In the genomic region with DNA sequence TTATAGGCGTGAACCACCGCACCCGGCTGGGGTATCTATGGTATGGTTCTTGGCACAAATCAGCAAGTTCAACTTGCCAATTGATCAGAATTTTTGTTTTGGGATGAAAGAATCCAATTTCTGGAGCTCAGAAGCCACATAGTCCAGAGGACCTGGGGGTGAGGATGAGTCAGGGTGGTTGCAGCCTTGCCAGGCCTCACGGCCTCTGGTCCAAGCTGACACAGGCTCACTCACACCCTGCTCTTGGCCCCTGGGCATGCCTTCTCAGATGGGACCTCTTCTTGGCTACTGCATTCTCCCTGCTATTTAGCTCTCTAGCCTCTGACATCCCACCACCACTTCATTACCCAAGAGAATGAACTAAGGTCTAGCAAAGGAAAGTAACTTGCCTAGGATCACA, we compare ENCODE assay signal across 12 cellular contexts. TPM values are rescaled to one million over a fixed set of nuclear protein-coding genes. Genes with fewer than 3 reads are reported as not detected.
DNase-seq lines count a peak whose midpoint lies in the region; ATAC-seq and TF ChIP-seq lines count a peak whose summit lies in the region.
"Had no signal": no experiment of that assay in that cellular context is flagged by ENCODE, and none has a peak within 500 bp of the region (broad histone marks: within the 10 kb centered on the region; RNA-seq: fewer than 3 reads in every experiment).

No MANE protein-coding gene starts in this region.

- no peak for DNase-seq in CD8-positive, alpha-beta T cell
- DNase-seq in Peyer's patch (peak in 2 of 3 donors; percentile 33 to 38), esophagus squamous epithelium (lab: John Stamatoyannopoulos, UW) (no peak), gastrocnemius medialis (peak in 1 of 2 donors; percentile 69), cardiac septum (ENCODE audit: low spot score) (no peak)
- DNase-seq: activated naive CD4-positive, alpha-beta T cell treated with Interleukin-2 at 50 U/mL for 16 hours; stimulated activated CD4-positive, alpha-beta T cell treated with anti-CD3 and anti-CD28 coated beads, Interleukin-2, amount 100 ng/mL, for 48 hours had no signal

- H3K36me3 ChIP-seq in CD8-positive, alpha-beta T cell (ENCODE audit: insufficient read depth, low read length), result peaks cover 3% of the 10 kb centered on the region
- H3K36me3 ChIP-seq in Peyer's patch (peaks cover 0 to 35% (median 0%) of the 10 kb centered on the region in 3 donors), esophagus squamous epithelium (peaks cover 10 to 91% (median 18%) of the 10 kb centered on the region in 3 donors), gastrocnemius medialis (peaks cover 0 to 21% of the 10 kb centered on the region in 2 donors)
- H3K36me3 ChIP-seq: HAP-1 had no signal

- in situ Hi-C loops in gastrocnemius medialis (cut with MboI; ENCODE audit: low sequenced_read_pairs in 4 of 4), result no loop called here

- H3K4me3 ChIP-seq in CD8-positive, alpha-beta T cell (ENCODE audit: low read depth, low read length), result no peak overlapping the region
- no peak overlapping the region for H3K4me3 ChIP-seq in Peyer's patch
- H3K4me3 ChIP-seq in esophagus squamous epithelium, result no peak overlapping the region
- H3K4me3 ChIP-seq in gastrocnemius medialis, result no peak overlapping the region
- H3K4me3 ChIP-seq: esophagus muscularis mucosa, HAP-1 had no signal

- ATAC-seq in CD8-positive, alpha-beta T cell, result no peak
- ATAC-seq in gastrocnemius medialis (peak; percentile 12 to 51), HG02870 (IDR thresholded peaks at IDR 0.05; ENCODE audit: unreplicated experiment) (no peak), HG03520 (IDR thresholded peaks at IDR 0.05; ENCODE audit: unreplicated experiment) (no peak), HG02678 (IDR thresholded peaks at IDR 0.05; ENCODE audit: unreplicated experiment) (no peak)

- peaks cover 9% of the 10 kb centered on the region for H3K4me1 ChIP-seq in CD8-positive, alpha-beta T cell (ENCODE audit: insufficient read depth, low read length)
- no peaks in the 10 kb centered on the region for H3K4me1 ChIP-seq in Peyer's patch
- peaks cover 11 to 55% (median 17%) of the 10 kb centered on the region in 3 donors for H3K4me1 ChIP-seq in esophagus squamous epithelium
- H3K4me1 ChIP-seq in gastrocnemius medialis, result peaks cover 12 to 15% of the 10 kb centered on the region in 2 donors

- H3K9me3 ChIP-seq in CD8-positive, alpha-beta T cell (ENCODE audit: low read length), result no peaks in the 10 kb centered on the region
- H3K9me3 ChIP-seq in Peyer's patch (no peaks in the 10 kb centered on the region), esophagus squamous epithelium (no peaks in the 10 kb centered on the region), gastrocnemius medialis (no peaks in the 10 kb centered on the region)
- H3K9me3 ChIP-seq: esophagus muscularis mucosa, HAP-1 had no signal

- TF ChIP-seq POLR2A in Peyer's patch (IDR thresholded peaks at IDR 0.05) (no peak), esophagus squamous epithelium (IDR thresholded peaks at IDR 0.05) (no peak), gastrocnemius medialis (IDR thresholded peaks at IDR 0.05) (no peak)

- CTCF ChIA-PET in CD8-positive, alpha-beta T cell (lab: Charles Lee), result interaction anchor here (1.6 kb wide), 1 partner anchor 26 kb away, joined by 5 read pairs; no protein-coding TSS in a partner anchor

- no peaks in the 10 kb centered on the region for H3K27me3 ChIP-seq in CD8-positive, alpha-beta T cell (ENCODE audit: insufficient read depth, low read length)
- H3K27me3 ChIP-seq in Peyer's patch (no peaks in the 10 kb centered on the region), esophagus squamous epithelium (no peaks in the 10 kb centered on the region), gastrocnemius medialis (no peaks in the 10 kb centered on the region)
- H3K27me3 ChIP-seq: esophagus muscularis mucosa had no signal

- H3K4me3 Mint-ChIP-seq in CD8-positive, alpha-beta T cell, result no peak overlapping the region

- TF ChIP-seq CTCF in CD8-positive, alpha-beta T cell (IDR thresholded peaks at IDR 0.05), result no peak
- TF ChIP-seq CTCF in Peyer's patch (IDR thresholded peaks at IDR 0.05), result no peak
- no peak for TF ChIP-seq CTCF in esophagus squamous epithelium (IDR thresholded peaks at IDR 0.05)
- TF ChIP-seq CTCF in gastrocnemius medialis (IDR thresholded peaks at IDR 0.05 in 4 of 5, conservative IDR thresholded peaks at IDR 0.05 in 1 of 5), result no peak

- no peaks in the 10 kb centered on the region for H3K27me3 Mint-ChIP-seq in CD8-positive, alpha-beta T cell (ENCODE audit: low read depth)

- peaks cover 4% of the 10 kb centered on the region for H3K4me1 Mint-ChIP-seq in CD8-positive, alpha-beta T cell (ENCODE audit: low read depth)

- H3K27ac Mint-ChIP-seq in CD8-positive, alpha-beta T cell, result peak overlapping the region; percentile 3

- intact Hi-C loops in CD8-positive, alpha-beta T cell (cut with DNase I, micrococcal nuclease), result loop anchor here in 1 of 2 experiments (5.0 kb wide), 2 partner anchors 313 to 418 kb away; no protein-coding TSS in a partner anchor
- intact Hi-C loops in esophagus squamous epithelium (cut with DNase I) (no loop called here), gastrocnemius medialis (cut with DNase I; ENCODE audit: low total_unique reads) (no loop called here), cardiac septum (cut with DNase I) (no loop called here)

- 57 to 75% methylated on average over 2 to 4 of the region's 4 CpGs for WGBS in esophagus squamous epithelium, 2 donors

- no peak overlapping the region for H3K27ac ChIP-seq in CD8-positive, alpha-beta T cell (ENCODE audit: low read depth, low read length)
- H3K27ac ChIP-seq in Peyer's patch (no peak overlapping the region), esophagus squamous epithelium (peak overlapping the region in 3 of 4 donors; percentile 26 to 88 (median 39)), gastrocnemius medialis (peak overlapping the region; percentile 77 to 85 (median 82))
- H3K27ac ChIP-seq: esophagus muscularis mucosa had no signal

- POLR2A ChIA-PET in CD8-positive, alpha-beta T cell (lab: Charles Lee), result interaction anchor here (1.3 kb wide), 1 partner anchor 145 kb away, joined by 3 read pairs; the partner anchor contains the start of gene MAT2A

- peaks cover 20% of the 10 kb centered on the region for H3K36me3 Mint-ChIP-seq in CD8-positive, alpha-beta T cell

- H3K9me3 Mint-ChIP-seq in CD8-positive, alpha-beta T cell, result no peaks in the 10 kb centered on the region

RNA-seq across cellular contexts. Expression of gene CAPG, which starts 16.3 kb away (rescaled TPM):
- total RNA-seq in CD8-positive, alpha-beta T cell, result 1 to 10 TPM; 2.4 to 3.6 TPM
- total RNA-seq in Peyer's patch (10 to 100 TPM; 22.4 to 61.9 (median 33.2) TPM), esophagus squamous epithelium (100 to 1,000 TPM; 185 to 301 (median 221) TPM), gastrocnemius medialis (10 to 100 TPM; 15.9 to 35.6 (median 23.1) TPM), cardiac septum (7.4 TPM)

RNA-seq across cellular contexts. Expression of gene SH2D6, which starts 24.7 kb away (rescaled TPM):
- total RNA-seq in CD8-positive, alpha-beta T cell, result under 1 TPM; 0.33 to 0.44 TPM
- total RNA-seq in Peyer's patch, result 10 to 100 TPM; 12.4 to 38.0 (median 15.2) TPM
- total RNA-seq in esophagus squamous epithelium, result under 1 TPM in 1 of 4 donors, not detected in 3; 0.50 TPM
- total RNA-seq in gastrocnemius medialis, result 1 to 10 TPM in 1 of 4 donors, not detected in 3; 3.5 TPM
- total RNA-seq in cardiac septum, result not detected
- total RNA-seq: esophagus muscularis mucosa had no signal

RNA-seq across cellular contexts. Expression of gene ELMOD3, which starts 39.3 kb away (rescaled TPM):
- total RNA-seq in CD8-positive, alpha-beta T cell, result 10 to 100 TPM; 10.8 to 12.1 TPM
- 10 to 100 TPM; 28.1 to 49.4 (median 45.8) TPM for total RNA-seq in Peyer's patch
- 10 to 100 TPM in 3 of 4 donors, 1 to 10 TPM in 1; 8.2 to 16.6 (median 13.7) TPM for total RNA-seq in esophagus squamous epithelium
- total RNA-seq in gastrocnemius medialis, result 10 to 100 TPM; 15.9 to 31.7 (median 25.0) TPM
- 9.8 TPM for total RNA-seq in cardiac septum

RNA-seq across cellular contexts. Expression of gene RETSAT, which starts 39.5 kb away (rescaled TPM):
- total RNA-seq in CD8-positive, alpha-beta T cell, result 10 to 100 TPM; 19.0 to 19.6 TPM
- total RNA-seq in Peyer's patch (100 to 1,000 TPM in 3 of 4 donors, 10 to 100 TPM in 1; 47.0 to 719 (median 473) TPM), esophagus squamous epithelium (10 to 100 TPM; 55.8 to 73.3 (median 66.9) TPM), gastrocnemius medialis (100 to 1,000 TPM in 3 of 4 donors, 10 to 100 TPM in 1; 62.2 to 151 (median 116) TPM), cardiac septum (16.6 TPM)

Comparison
In these comparisons a context has a peak if more than half of its experiments do, and no peak if none do; other contexts are left out.
1. ATAC-seq: peak in gastrocnemius medialis (2 of 2); none in CD8-positive, alpha-beta T cell (single experiment), HG02870 (single experiment), HG03520 (single experiment) and HG02678 (single experiment).
2. DNase-seq: peak in Peyer's patch (2 of 3); none in CD8-positive, alpha-beta T cell (0 of 7), esophagus squamous epithelium (single experiment) and cardiac septum (single experiment).
3. H3K27ac ChIP-seq: peak in esophagus squamous epithelium (3 of 4) and gastrocnemius medialis (4 of 4); none in CD8-positive, alpha-beta T cell (single experiment) and Peyer's patch (0 of 4).